In the genomic region with DNA sequence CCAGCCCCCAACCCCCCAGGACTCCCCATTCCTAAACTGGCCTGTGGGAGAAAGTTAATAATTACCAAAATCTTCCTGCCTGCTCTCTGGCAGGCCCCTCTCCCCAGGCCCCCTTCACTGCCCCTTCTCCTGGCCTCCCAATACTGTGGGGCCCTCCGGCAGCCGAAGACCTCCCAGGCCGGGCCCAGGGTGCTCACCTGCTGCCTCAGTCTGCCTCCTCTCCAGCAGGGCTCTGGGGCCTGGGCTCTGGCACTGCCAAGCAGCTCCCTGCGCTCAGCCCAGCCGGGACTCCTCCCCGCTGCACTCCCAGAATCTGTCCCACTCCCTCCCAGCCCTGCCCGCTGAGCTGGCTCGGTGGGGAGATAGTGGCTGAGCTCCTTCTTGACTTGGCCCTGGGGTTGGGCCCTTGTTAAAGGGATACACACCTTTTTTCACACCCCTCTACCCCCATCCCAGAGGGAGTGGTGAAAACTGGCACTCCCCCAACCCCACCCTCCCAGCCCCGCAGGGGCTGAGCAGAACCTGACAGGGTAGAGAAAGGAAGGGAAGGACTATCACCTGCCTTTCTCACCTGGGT, we compare ENCODE assay signal across 8 cellular contexts. TPM values are rescaled to one million over a fixed set of nuclear protein-coding genes. Genes with fewer than 3 reads are reported as not detected.
DNase-seq lines count a peak whose midpoint lies in the region; ATAC-seq and TF ChIP-seq lines count a peak whose summit lies in the region.

Gene S100A16, minus strand, starts transcription at position 383 of the 577 bp plus-strand sequence. CDS start 4,986 bp downstream, outside the sequence.

- H3K4me3 ChIP-seq in coronary artery (peak within 1 kb of the TSS; percentile 86), left lung (peak within 1 kb of the TSS; percentile 46 to 51)

- H3K9me3 ChIP-seq in left lung = no peaks in the 10 kb centered on the region

- ATAC-seq in left lung (peak; percentile 70), GM18502 (IDR thresholded peaks at IDR 0.05; ENCODE audit: poor library complexity, unreplicated experiment) (no peak)

- H3K36me3 ChIP-seq in left lung = no peaks in the 10 kb centered on the region

- intact Hi-C loops in left lung (cut with DNase I) = no loop called here

- H3K27me3 ChIP-seq in left lung = no peaks in the 10 kb centered on the region

- H3K27ac ChIP-seq in coronary artery (peak within 1 kb of the TSS; percentile 94 to 97), left lung (peak within 1 kb of the TSS; percentile 75 to 86), temporal lobe (ENCODE audit: low read depth, low read length) (peak within 1 kb of the TSS; percentile 30)

- DNase-seq in HuH-7 (ENCODE audit: low spot score) (peak; percentile 56), coronary artery (ENCODE audit: low spot score) (peak; percentile 93), left lung (peak; percentile 84 to 92), NCI-H1092 (lab: John Stamatoyannopoulos, UW) (no peak)
- no peak for DNase-seq in stimulated activated CD4-positive, alpha-beta T cell treated with anti-CD3 and anti-CD28 coated beads, Interleukin-1b, Interleukin-23, amount 100 ng/mL, for 48 hours
- DNase-seq in stimulated activated CD4-positive, alpha-beta T cell treated with anti-CD3 and anti-CD28 coated beads, Interleukin-12 subunit alpha, Interleukin-12 subunit beta, amount 100 ng/mL, for 4 hours = no peak

- peaks cover 39 to 48% of the 10 kb centered on the region in 2 donors for H3K4me1 ChIP-seq in left lung

- no peak for TF ChIP-seq CTCF in coronary artery (IDR thresholded peaks at IDR 0.05)
- no peak for TF ChIP-seq CTCF in left lung (IDR thresholded peaks at IDR 0.05)

RNA-seq across cellular contexts. Expression of gene S100A16, which starts in this region (rescaled TPM):
- total RNA-seq in left lung = 100 to 1,000 TPM; 118 to 145 TPM
- total RNA-seq in temporal lobe = 12.8 TPM

Comparison
In these comparisons a context has a peak if more than half of its experiments do, and no peak if none do; other contexts are left out.
1. DNase-seq: peak in HuH-7 (single experiment), coronary artery (single experiment) and left lung (2 of 2); none in stimulated activated CD4-positive, alpha-beta T cell treated with anti-CD3 and anti-CD28 coated beads, Interleukin-1b, Interleukin-23, amount 100 ng/mL, for 48 hours (single experiment), stimulated activated CD4-positive, alpha-beta T cell treated with anti-CD3 and anti-CD28 coated beads, Interleukin-12 subunit alpha, Interleukin-12 subunit beta, amount 100 ng/mL, for 4 hours (single experiment) and NCI-H1092 (single experiment).
2. H3K27ac ChIP-seq: peak in every context shown above with its lines; median percentile 96 in coronary artery; 80 in left lung; 30 in temporal lobe.